ENCODE assay signal across 8 cellular contexts in genomic region chr1:16498573-16499359, GRCh38. TPM values are rescaled to one million over a fixed set of nuclear protein-coding genes. Genes with fewer than 3 reads are reported as not detected.
A peak's percentile ranks its signal among the peaks of the same experiment; 100 is the strongest.
DNase-seq lines count a peak whose midpoint lies in the region; ATAC-seq and TF ChIP-seq lines count a peak whose summit lies in the region.

No MANE protein-coding gene starts in this region.

- no peak overlapping the region for H3K27ac ChIP-seq in mammary epithelial cell (ENCODE audit: insufficient read depth, low read depth, low read length)
- H3K27ac ChIP-seq in spleen: peak overlapping the region; percentile 67 to 90 (median 82)

- TF ChIP-seq CTCF in WI38 (IDR thresholded peaks at IDR 0.05; ENCODE audit: low read depth, low read length) (no peak), mammary epithelial cell (conservative IDR thresholded peaks at IDR 0.05 in 1 of 2, IDR thresholded peaks at IDR 0.05 in 1 of 2; ENCODE audit: extremely low read depth in 1 of 2, insufficient read depth in 1 of 2, low read depth in 1 of 2, low read length in 2 of 2) (no peak), spleen (IDR thresholded peaks at IDR 0.05 in 8 of 11, conservative IDR thresholded peaks at IDR 0.05 in 3 of 11) (peak in 5 of 11 experiments; percentile 28 to 52 (median 42))

- BruUV-seq in mammary epithelial cell (replicated peaks; lab: Mats Ljungman, UMichigan): no TSS peak

- ATAC-seq in GM18873 (IDR thresholded peaks at IDR 0.05; ENCODE audit: low FRiP score, unreplicated experiment) (peak; percentile 67), HG03135 (IDR thresholded peaks at IDR 0.05; ENCODE audit: unreplicated experiment) (peak; percentile 68)

- WGBS in mammary epithelial cell (ENCODE audit: low coverage, missing lambda C conversion rate): 4% methylated on average over 13 of the region's 98 CpGs
- WGBS in spleen, 5 donors: 1 to 4% (median 2%) methylated on average over 19 to 98 of the region's 98 CpGs

- peak; percentile 88 for DNase-seq in ACHN
- peak; percentile 97 for DNase-seq in NCI-H2227 (lab: John Stamatoyannopoulos, UW; ENCODE audit: unreplicated experiment)
- DNase-seq in mammary epithelial cell: peak; percentile 71
- DNase-seq in iris pigment epithelial cell (ENCODE audit: low read depth): peak; percentile 82
- DNase-seq in spleen: peak; percentile 97

- H3K9me3 ChIP-seq in mammary epithelial cell (replicated peaks; ENCODE audit: insufficient read depth, low read length): no peaks in the 10 kb centered on the region
- H3K9me3 ChIP-seq in spleen: no peaks in the 10 kb centered on the region

- H3K4me2 ChIP-seq in mammary epithelial cell (ENCODE audit: insufficient read depth, low read depth, low read length): peak overlapping the region; percentile 90

- H3K79me2 ChIP-seq in mammary epithelial cell (ENCODE audit: insufficient read depth, low read length): peaks cover 7% of the 10 kb centered on the region

- H3K4me1 ChIP-seq in mammary epithelial cell (ENCODE audit: insufficient read depth, low read length) (peaks cover 9% of the 10 kb centered on the region), spleen (peaks cover 0 to 37% (median 25%) of the 10 kb centered on the region in 6 donors)

- no peaks in the 10 kb centered on the region for H4K20me1 ChIP-seq in mammary epithelial cell (ENCODE audit: insufficient read depth, low read length)

- no peaks in the 10 kb centered on the region for H3K36me3 ChIP-seq in mammary epithelial cell (ENCODE audit: insufficient read depth, low read length)
- no peaks in the 10 kb centered on the region for H3K36me3 ChIP-seq in spleen

- peak in 2 of 3 donors; percentile 3 to 14 for TF ChIP-seq POLR2A in spleen (IDR thresholded peaks at IDR 0.05)

- peak overlapping the region; percentile 94 for H2AFZ ChIP-seq in mammary epithelial cell (ENCODE audit: low read depth, low read length)

- intact Hi-C loops in mammary epithelial cell (cut with micrococcal nuclease): loop anchor here (5.0 to 10.0 kb wide), 2 partner anchors 56 to 424 kb away; partner anchors contain the start of genes FAM131C and NECAP2
- intact Hi-C loops in spleen (cut with DNase I; ENCODE audit: low total_unique reads): no loop called here

- H3K27me3 ChIP-seq in mammary epithelial cell (ENCODE audit: insufficient read depth, low read length): no peaks in the 10 kb centered on the region
- H3K27me3 ChIP-seq in spleen (replicated peaks in 1 of 7): no peaks in the 10 kb centered on the region

- in situ Hi-C loops in ACHN (cut with HindIII; ENCODE audit: low pct_ligation_motif_present, low pct_unique_long_range_greater_than_20kb, low sequenced_read_pairs): no loop called here
- in situ Hi-C loops in mammary epithelial cell (cut with MboI; ENCODE audit: low sequenced_read_pairs in 2 of 2): no loop called here

- no peak overlapping the region for H3K9ac ChIP-seq in mammary epithelial cell (ENCODE audit: insufficient read depth, low read length)

- H3K4me3 ChIP-seq in WI38 (ENCODE audit: low read depth, low read length) (peak overlapping the region; percentile 78), mammary epithelial cell (replicated peaks in 1 of 3; ENCODE audit: insufficient read depth in 1 of 3, low read depth in 2 of 3, low read length in 3 of 3) (peak overlapping the region; percentile 40 to 72 (median 64)), spleen (peak overlapping the region; percentile 56 to 95 (median 76))

- CTCF ChIA-PET in mammary epithelial cell (lab: Charles Lee; ENCODE audit: low non-redundant PET): no interaction called here

- dilution Hi-C loops in mammary epithelial cell (cut with HindIII; ENCODE audit: low sequenced_read_pairs): loop anchor here (5.0 kb wide), 1 partner anchor 36 kb away; no protein-coding TSS in a partner anchor

RNA-seq across cellular contexts. Expression of gene RNU1-1, which starts 15.3 kb away (rescaled TPM):
- total RNA-seq in mammary epithelial cell (1,000 to 10,000 TPM in 1 of 2 donors, under 1 TPM in 1; under 0.01 to 1,042 TPM), spleen (1,000 to 10,000 TPM in 4 of 7 donors, under 1 TPM in 3; under 0.01 to 8,075 (median 6,234) TPM)
- polyA plus RNA-seq in mammary epithelial cell (not detected), spleen (not detected)
- under 0.01 TPM for polyA minus RNA-seq in mammary epithelial cell

RNA-seq across cellular contexts. Expression of gene NECAP2, which starts 58.2 kb away (rescaled TPM):
- total RNA-seq in mammary epithelial cell (10 to 100 TPM; 55.1 to 75.8 TPM), spleen (100 to 1,000 TPM in 6 of 7 donors, 10 to 100 TPM in 1; 98.8 to 150 (median 122) TPM)
- polyA plus RNA-seq in mammary epithelial cell (67.3 TPM), spleen (100 to 1,000 TPM in 1 of 3 donors, 10 to 100 TPM in 2; 59.7 to 105 (median 78.6) TPM)
- polyA minus RNA-seq in mammary epithelial cell: 52.4 TPM
